Comparison of ENCODE assay signal across 13 cellular contexts in genomic region chr5:74167206-74167929, GRCh38.
DNase-seq lines count a peak whose midpoint lies in the region; ATAC-seq and TF ChIP-seq lines count a peak whose summit lies in the region.
"Had no signal": no experiment of that assay in that cellular context is flagged by ENCODE, and none has a peak within 500 bp of the region (broad histone marks: within the 10 kb centered on the region; RNA-seq: fewer than 3 reads in every experiment).

No MANE protein-coding gene starts in this region.

- ATAC-seq in stimulated activated effector memory CD8-positive, alpha-beta T cell treated with anti-CD3 and anti-CD28 coated beads, Interleukin-12 subunit alpha, Interleukin-12 subunit beta, amount 100 ng/mL, for 72 hours, result no peak
- no peak for ATAC-seq in HG03175 (IDR thresholded peaks at IDR 0.05; ENCODE audit: unreplicated experiment)
- ATAC-seq: effector memory CD8-positive, alpha-beta T cell; left colon; WTC11 had no signal

- H3K27ac Mint-ChIP-seq in stimulated activated effector memory CD8-positive, alpha-beta T cell treated with anti-CD3 and anti-CD28 coated beads, Interleukin-12 subunit alpha, Interleukin-12 subunit beta, amount 100 ng/mL, for 72 hours, result no peak overlapping the region
- H3K27ac Mint-ChIP-seq: activated T-helper 2 cell treated with anti-CD3 and anti-CD28 coated beads, Interferon-gamma antibody, Interleukin-2, Interleukin-4, amounts not matched to agents 10 μg/mL and 5 μg/mL and 100 μg/mL, durations not matched to agents 14 hours and 24 hours and 36 hours; effector memory CD8-positive, alpha-beta T cell; WTC11 had no signal

- no peak for TF ChIP-seq CTCF in AG09319 (IDR thresholded peaks at IDR 0.05; ENCODE audit: low read depth, low read length)

- no peaks in the 10 kb centered on the region for H3K79me1 ChIP-seq in mesenchymal stem cell (replicated peaks; ENCODE audit: low read length, poor library complexity, severe bottlenecking)

- no peak overlapping the region for H3K18ac ChIP-seq in mesenchymal stem cell (ENCODE audit: low read depth in 1 of 2, low read length in 2 of 2)

- H3K23ac ChIP-seq in mesenchymal stem cell (ENCODE audit: low read length in 2 of 2), result no peak overlapping the region

- no peak overlapping the region for H2BK12ac ChIP-seq in mesenchymal stem cell (ENCODE audit: low read length in 2 of 2)

- WGBS in mesenchymal stem cell, result 88% methylated on average over 3 of the region's 6 CpGs

- H3K4me3 Mint-ChIP-seq in stimulated activated effector memory CD8-positive, alpha-beta T cell treated with anti-CD3 and anti-CD28 coated beads, Interleukin-12 subunit alpha, Interleukin-12 subunit beta, amount 100 ng/mL, for 72 hours, result no peak overlapping the region
- H3K4me3 Mint-ChIP-seq: effector memory CD8-positive, alpha-beta T cell; WTC11 had no signal

- peaks cover 0 to 8% of the 10 kb centered on the region in 2 experiments for H3K27me3 ChIP-seq in mesenchymal stem cell (ENCODE audit: control insufficient read depth in 1 of 2, insufficient read depth in 1 of 2, low read length in 2 of 2)

- no peaks in the 10 kb centered on the region for H3K36me3 Mint-ChIP-seq in stimulated activated effector memory CD8-positive, alpha-beta T cell treated with anti-CD3 and anti-CD28 coated beads, Interleukin-12 subunit alpha, Interleukin-12 subunit beta, amount 100 ng/mL, for 72 hours
- H3K36me3 Mint-ChIP-seq: WTC11 had no signal

- no peak overlapping the region for H2AK5ac ChIP-seq in mesenchymal stem cell (ENCODE audit: low read length, severe bottlenecking)

- H2BK15ac ChIP-seq in mesenchymal stem cell (ENCODE audit: low read depth, poor library complexity, severe bottlenecking), result no peak overlapping the region

- H3K4me2 ChIP-seq in mesenchymal stem cell (ENCODE audit: low read length, poor library complexity, severe bottlenecking), result no peak overlapping the region

- H3K9me3 Mint-ChIP-seq in stimulated activated effector memory CD8-positive, alpha-beta T cell treated with anti-CD3 and anti-CD28 coated beads, Interleukin-12 subunit alpha, Interleukin-12 subunit beta, amount 100 ng/mL, for 72 hours, result no peaks in the 10 kb centered on the region
- H3K9me3 Mint-ChIP-seq: activated T-helper 2 cell treated with anti-CD3 and anti-CD28 coated beads, Interferon-gamma antibody, Interleukin-2, Interleukin-4, amounts not matched to agents 10 μg/mL and 5 μg/mL and 100 μg/mL, durations not matched to agents 14 hours and 24 hours and 36 hours; effector memory CD8-positive, alpha-beta T cell; WTC11 had no signal

- H3K9me3 ChIP-seq in mesenchymal stem cell (ENCODE audit: control insufficient read depth, low read length), result no peaks in the 10 kb centered on the region

- no peak overlapping the region for H4K8ac ChIP-seq in mesenchymal stem cell (ENCODE audit: low read length)

- H3K4me1 ChIP-seq in mesenchymal stem cell (ENCODE audit: control insufficient read depth, insufficient read depth, low read depth, low read length), result no peaks in the 10 kb centered on the region

- peak; percentile 45 for DNase-seq in AG09319 (ENCODE audit: extremely low read depth, low read depth)
- peak; percentile 61 for DNase-seq in LoVo (ENCODE audit: low spot score)
- DNase-seq in mesenchymal stem cell, result peak; percentile 82
- DNase-seq in stimulated activated effector memory CD8-positive, alpha-beta T cell treated with anti-CD3 and anti-CD28 coated beads, Interleukin-12 subunit alpha, Interleukin-12 subunit beta, amount 100 ng/mL, for 72 hours (ENCODE audit: low spot score in 2 of 2), result no peak
- DNase-seq in iPS-NIHi11 (ENCODE audit: low spot score), result no peak
- DNase-seq in SKM-1 (lab: John Stamatoyannopoulos, UW; ENCODE audit: unreplicated experiment), result no peak
- DNase-seq: effector memory CD8-positive, alpha-beta T cell; left colon; MM.1S had no signal

- H4K91ac ChIP-seq in mesenchymal stem cell (ENCODE audit: low read length), result no peak overlapping the region

- H3K4ac ChIP-seq in mesenchymal stem cell (ENCODE audit: low read depth in 1 of 2, low read length in 2 of 2), result no peak overlapping the region

- peak overlapping the region; percentile 30 for H2BK120ac ChIP-seq in mesenchymal stem cell (ENCODE audit: low read depth, low read length)

- no peak overlapping the region for H3K4me3 ChIP-seq in mesenchymal stem cell (ENCODE audit: insufficient read depth in 1 of 2, low read depth in 1 of 2, low read length in 2 of 2)

- H2BK5ac ChIP-seq in mesenchymal stem cell (ENCODE audit: low read depth, low read length, poor library complexity, severe bottlenecking), result no peak overlapping the region

- H3K4me1 Mint-ChIP-seq in stimulated activated effector memory CD8-positive, alpha-beta T cell treated with anti-CD3 and anti-CD28 coated beads, Interleukin-12 subunit alpha, Interleukin-12 subunit beta, amount 100 ng/mL, for 72 hours, result no peaks in the 10 kb centered on the region

- no peaks in the 10 kb centered on the region for H3K36me3 ChIP-seq in mesenchymal stem cell (ENCODE audit: control insufficient read depth in 1 of 2, insufficient read depth in 2 of 2, low read depth in 1 of 2, low read length in 2 of 2)

- peak overlapping the region; percentile 39 for H3K9ac ChIP-seq in mesenchymal stem cell (ENCODE audit: low read length)

- H3K14ac ChIP-seq in mesenchymal stem cell (ENCODE audit: low read length in 2 of 2), result no peak overlapping the region

- H3K27ac ChIP-seq in cingulate gyrus (ENCODE audit: low read depth, low read length) (peak overlapping the region; percentile 48), mesenchymal stem cell (ENCODE audit: low read length, poor library complexity, severe bottlenecking) (no peak overlapping the region)

- H2AFZ ChIP-seq in mesenchymal stem cell (ENCODE audit: low read depth, low read length), result no peak overlapping the region

Comparison
In these comparisons a context has a peak if more than half of its experiments do, and no peak if none do; other contexts are left out.
1. DNase-seq: peak in AG09319 (single experiment), LoVo (single experiment) and mesenchymal stem cell (single experiment); none in stimulated activated effector memory CD8-positive, alpha-beta T cell treated with anti-CD3 and anti-CD28 coated beads, Interleukin-12 subunit alpha, Interleukin-12 subunit beta, amount 100 ng/mL, for 72 hours (0 of 2), iPS-NIHi11 (single experiment) and SKM-1 (single experiment).